8 cellular contexts compared by ENCODE assay signal in genomic region chr6:31659649-31660223, GRCh38. TPM values are rescaled to one million over a fixed set of nuclear protein-coding genes. Genes with fewer than 3 reads are reported as not detected.
A peak's percentile ranks its signal among the peaks of the same experiment; 100 is the strongest.
DNase-seq lines count a peak whose midpoint lies in the region; ATAC-seq and TF ChIP-seq lines count a peak whose summit lies in the region.

No MANE protein-coding gene starts in this region.

- peaks cover 36 to 42% of the 10 kb centered on the region in 2 experiments for H3K4me1 Mint-ChIP-seq in H9
- H3K4me1 Mint-ChIP-seq in activated T-cell treated with anti-CD3 and anti-CD28 coated beads, Interleukin-2, amount 50 U/mL, for 72 hours (ENCODE audit: low read depth) = peaks cover 82% of the 10 kb centered on the region

- DNase-seq in ACHN (peak; percentile 49), H9 (no peak), left ventricle myocardium superior (no peak), skeletal muscle cell (ENCODE audit: low read depth) (no peak), OCI-M1 (lab: John Stamatoyannopoulos, UW) (no peak)
- peak in 1 of 2 donors; percentile 35 for DNase-seq in activated T-cell treated with anti-CD3 and anti-CD28 coated beads, Interleukin-2, amount 50 U/mL, for 72 hours

- in situ Hi-C loops in ACHN (cut with HindIII; ENCODE audit: low pct_ligation_motif_present, low pct_unique_long_range_greater_than_20kb, low sequenced_read_pairs) = no loop called here

- no peak overlapping the region for H3T11ph ChIP-seq in H9 (ENCODE audit: low read length)

- peaks cover 22 to 48% (median 41%) of the 10 kb centered on the region in 3 experiments for H3K36me3 Mint-ChIP-seq in H9 (ENCODE audit: insufficient read depth in 1 of 3, low read depth in 3 of 3)
- H3K36me3 Mint-ChIP-seq in activated T-cell treated with anti-CD3 and anti-CD28 coated beads, Interleukin-2, amount 50 U/mL, for 72 hours (ENCODE audit: insufficient read depth in 2 of 2) = peaks cover 16 to 26% of the 10 kb centered on the region in 2 donors

- peaks cover 4% of the 10 kb centered on the region; the same call in 1 of the 2 replicates for H3K79me2 ChIP-seq in H9 (ENCODE audit: insufficient read depth, low read length)

- H3K27me3 ChIP-seq in H9 (ENCODE audit: insufficient read depth, low read length) = no peaks in the 10 kb centered on the region

- no peak for TF ChIP-seq CTCF in H9 (conservative IDR thresholded peaks at IDR 0.05)

- no peak overlapping the region for H3K14ac ChIP-seq in H9 (ENCODE audit: insufficient read depth, low read length)

- H3K4me2 ChIP-seq in H9 (ENCODE audit: insufficient read depth, insufficient read length, low read length) = peak overlapping the region; percentile 73

- no peak overlapping the region for H2BK20ac ChIP-seq in H9 (ENCODE audit: low read depth, low read length, poor library complexity, severe bottlenecking)

- H4K91ac ChIP-seq in H9 (ENCODE audit: insufficient read length, low read depth, low read length) = no peak overlapping the region

- H3K79me1 ChIP-seq in H9 (ENCODE audit: insufficient read depth, low read depth, low read length, poor library complexity, severe bottlenecking) = peaks cover 15% of the 10 kb centered on the region

- no peak overlapping the region for H3K56ac ChIP-seq in H9 (ENCODE audit: insufficient read length, low read depth, low read length)

- no peak overlapping the region for H2AFZ ChIP-seq in H9 (ENCODE audit: low read length)

- no peak overlapping the region for H2BK12ac ChIP-seq in H9 (ENCODE audit: insufficient read length, low read depth, low read length)

- no peaks in the 10 kb centered on the region for H3K4me1 ChIP-seq in H9 (ENCODE audit: insufficient read depth, low read length)

- H2BK120ac ChIP-seq in H9 (ENCODE audit: low read depth, low read length, poor library complexity, severe bottlenecking) = no peak overlapping the region

- H2BK15ac ChIP-seq in H9 (ENCODE audit: low read depth, low read length) = no peak overlapping the region

- no peak overlapping the region for H2BK5ac ChIP-seq in H9 (ENCODE audit: insufficient read length, low read length)

- H4K8ac ChIP-seq in H9 (replicated peaks; ENCODE audit: insufficient read length, low read depth, low read length) = no peak overlapping the region

- no peak overlapping the region for H3K4ac ChIP-seq in H9 (ENCODE audit: low read depth, low read length)

- H4K20me1 ChIP-seq in H9 (ENCODE audit: control insufficient read depth, insufficient read depth, insufficient read length) = no peaks in the 10 kb centered on the region

- no peak overlapping the region for H3K23ac ChIP-seq in H9 (ENCODE audit: insufficient read length, low read depth, low read length)

- no peak overlapping the region for H2AK5ac ChIP-seq in H9 (ENCODE audit: insufficient read length, low read length)

- H3K9me3 Mint-ChIP-seq in H9 = no peaks in the 10 kb centered on the region
- no peaks in the 10 kb centered on the region for H3K9me3 Mint-ChIP-seq in activated T-cell treated with anti-CD3 and anti-CD28 coated beads, Interleukin-2, amount 50 U/mL, for 72 hours

- H3K23me2 ChIP-seq in H9 (ENCODE audit: insufficient read length, low read depth, low read length, poor library complexity, severe bottlenecking) = peaks cover 13% of the 10 kb centered on the region

- H3K27ac Mint-ChIP-seq in H9 = peak overlapping the region; percentile 52 to 94 (median 82); a peak in 6 of 7 replicates
- peak overlapping the region; percentile 95 for H3K27ac Mint-ChIP-seq in activated T-cell treated with anti-CD3 and anti-CD28 coated beads, Interleukin-2, amount 50 U/mL, for 72 hours

- WGBS in H9 (ENCODE audit: extremely low coverage, insufficient read length, low lambda C conversion rate) = no CpG with 5 or more reads among the region's 10 CpGs

- H4K5ac ChIP-seq in H9 (ENCODE audit: insufficient read length, low read depth, low read length) = no peak overlapping the region

- intact Hi-C loops in left ventricle myocardium superior (cut with micrococcal nuclease) = no loop called here

- ATAC-seq in activated T-cell treated with anti-CD3 and anti-CD28 coated beads, Interleukin-2, amount 50 U/mL, for 72 hours (replicated peaks in 1 of 2) = peak; percentile 36 to 44
- ATAC-seq in left ventricle myocardium superior = peak; percentile 2
- no peak for ATAC-seq in HG02884 (IDR thresholded peaks at IDR 0.05; ENCODE audit: unreplicated experiment)
- no peak for ATAC-seq in GM18861 (IDR thresholded peaks at IDR 0.05; ENCODE audit: unreplicated experiment)

- H3K4me3 Mint-ChIP-seq in H9 = peak overlapping the region; percentile 87 to 92
- peak overlapping the region; percentile 95 for H3K4me3 Mint-ChIP-seq in activated T-cell treated with anti-CD3 and anti-CD28 coated beads, Interleukin-2, amount 50 U/mL, for 72 hours

- H3K9me3 ChIP-seq in H9 (ENCODE audit: control insufficient read depth, low read depth, low read length) = no peaks in the 10 kb centered on the region

- H3K18ac ChIP-seq in H9 (ENCODE audit: insufficient read length, low read depth, low read length) = no peak overlapping the region

- H3K4me3 ChIP-seq in skeletal muscle cell (ENCODE audit: low read depth, low read length) = peak overlapping the region; percentile 90

- no peak overlapping the region for H3K27ac ChIP-seq in H9 (ENCODE audit: insufficient read length, low read depth, low read length)

- H3K9ac ChIP-seq in H9 (ENCODE audit: extremely low read depth, insufficient read length, low read length) = peak overlapping the region; percentile 91

- H3K27me3 Mint-ChIP-seq in H9 (ENCODE audit: low read depth) = no peaks in the 10 kb centered on the region; the same call in 1 of the 2 replicates
- H3K27me3 Mint-ChIP-seq in activated T-cell treated with anti-CD3 and anti-CD28 coated beads, Interleukin-2, amount 50 U/mL, for 72 hours (ENCODE audit: low read depth) = no peaks in the 10 kb centered on the region

RNA-seq across cellular contexts. Expression of gene C6orf47, which starts 0.8 kb away (rescaled TPM):
- total RNA-seq in H9 (2021) = 18.4 and 19.0 TPM in 2 replicates
- total RNA-seq in activated T-cell treated with anti-CD3 and anti-CD28 coated beads, Interleukin-2, amount 50 U/mL, for 72 hours = 10 to 100 TPM; 21.1 to 22.5 TPM
- 18.6 TPM for total RNA-seq in left ventricle myocardium superior

RNA-seq across cellular contexts. Expression of gene APOM, which starts 4.0 kb away (rescaled TPM):
- total RNA-seq in H9 (2021) (3.6 and 3.9 TPM in 2 replicates), left ventricle myocardium superior (2.4 TPM)
- 1 to 10 TPM; 5.0 to 6.0 TPM for total RNA-seq in activated T-cell treated with anti-CD3 and anti-CD28 coated beads, Interleukin-2, amount 50 U/mL, for 72 hours

RNA-seq across cellular contexts. Expression of gene GPANK1, which starts 5.1 kb away (rescaled TPM):
- total RNA-seq in H9 (2021) (23.9 and 26.8 TPM in 2 replicates), left ventricle myocardium superior (19.2 TPM)
- total RNA-seq in activated T-cell treated with anti-CD3 and anti-CD28 coated beads, Interleukin-2, amount 50 U/mL, for 72 hours = 10 to 100 TPM; 30.3 to 37.7 TPM

RNA-seq across cellular contexts. Expression of gene CSNK2B, which starts 6.1 kb away (rescaled TPM):
- total RNA-seq in H9 (2021) (178 and 187 TPM in 2 replicates), left ventricle myocardium superior (111 TPM)
- total RNA-seq in activated T-cell treated with anti-CD3 and anti-CD28 coated beads, Interleukin-2, amount 50 U/mL, for 72 hours = 100 to 1,000 TPM; 208 to 209 TPM

RNA-seq across cellular contexts. Expression of gene BAG6, which starts 7.3 kb away (rescaled TPM):
- 415 and 417 TPM in 2 replicates for total RNA-seq in H9 (2021)
- total RNA-seq in activated T-cell treated with anti-CD3 and anti-CD28 coated beads, Interleukin-2, amount 50 U/mL, for 72 hours = 100 to 1,000 TPM; 265 to 272 TPM
- total RNA-seq in left ventricle myocardium superior = 283 TPM

Comparison
In these comparisons a context has a peak if more than half of its experiments do, and no peak if none do; other contexts are left out.
1. ATAC-seq: peak in activated T-cell treated with anti-CD3 and anti-CD28 coated beads, Interleukin-2, amount 50 U/mL, for 72 hours (2 of 2) and left ventricle myocardium superior (single experiment); none in HG02884 (single experiment) and GM18861 (single experiment).